ENCODE assay signal across 10 cellular contexts in genomic region chr11:35007277-35007676, GRCh38.
DNase-seq lines count a peak whose midpoint lies in the region; ATAC-seq and TF ChIP-seq lines count a peak whose summit lies in the region.
"Had no signal": no experiment of that assay in that cellular context is flagged by ENCODE, and none has a peak within 500 bp of the region (broad histone marks: within the 10 kb centered on the region; RNA-seq: fewer than 3 reads in every experiment).

No MANE protein-coding gene starts in this region.

- H3K27ac ChIP-seq in osteoblast (ENCODE audit: low read depth, low read length): no peak overlapping the region

- no peak for TF ChIP-seq CTCF in osteoblast (IDR thresholded peaks at IDR 0.05; ENCODE audit: extremely low read depth, low read depth, low read length)

- DNase-seq in osteoblast (ENCODE audit: insufficient read length, low spot score, missing footprints): peak; percentile 23
- DNase-seq in NCI-H1105 (lab: John Stamatoyannopoulos, UW): no peak
- DNase-seq in occipital lobe (lab: John Stamatoyannopoulos, UW): no peak
- no peak for DNase-seq in dermis blood vessel endothelial cell
- DNase-seq: erythroblast, NCI-H69, substantia nigra had no signal

- H3K4me1 ChIP-seq in osteoblast (ENCODE audit: insufficient read depth, low read length): peaks cover 26% of the 10 kb centered on the region

- no peaks in the 10 kb centered on the region for H4K20me1 ChIP-seq in osteoblast (ENCODE audit: insufficient read depth, low read length)

- H3K4me3 ChIP-seq in osteoblast (ENCODE audit: insufficient read depth, low read length): no peak overlapping the region

- H3K9me3 ChIP-seq in osteoblast (ENCODE audit: low read depth, low read length): no peaks in the 10 kb centered on the region

- H3K79me2 ChIP-seq in osteoblast (ENCODE audit: insufficient read depth, low read length): no peaks in the 10 kb centered on the region

- ATAC-seq in GM18867 (IDR thresholded peaks at IDR 0.05; ENCODE audit: unreplicated experiment) (peak; percentile 67), GM21528 (IDR thresholded peaks at IDR 0.05; ENCODE audit: low FRiP score, unreplicated experiment) (peak; percentile 60), HG03175 (IDR thresholded peaks at IDR 0.05; ENCODE audit: unreplicated experiment) (peak; percentile 60)

- H3K27me3 ChIP-seq in osteoblast (ENCODE audit: insufficient read depth, low read length): no peaks in the 10 kb centered on the region

- no peak overlapping the region for H3K4me2 ChIP-seq in osteoblast (ENCODE audit: insufficient read depth, low read length)

- no peaks in the 10 kb centered on the region for H3K36me3 ChIP-seq in osteoblast (ENCODE audit: insufficient read depth, low read length)

- H2AFZ ChIP-seq in osteoblast (ENCODE audit: low read length): no peak overlapping the region
